12 cellular contexts compared by ENCODE assay signal in genomic region chr14:51458563-51458955, GRCh38.
DNase-seq lines count a peak whose midpoint lies in the region; ATAC-seq and TF ChIP-seq lines count a peak whose summit lies in the region.
"Had no signal": no experiment of that assay in that cellular context is flagged by ENCODE, and none has a peak within 500 bp of the region (broad histone marks: within the 10 kb centered on the region; RNA-seq: fewer than 3 reads in every experiment).

No MANE protein-coding gene starts in this region.

- ATAC-seq in HG02981 (IDR thresholded peaks at IDR 0.05; ENCODE audit: unreplicated experiment) = no peak

- H3K27me3 ChIP-seq in ACC112 (ENCODE audit: insufficient read depth, low read length) = no peaks in the 10 kb centered on the region

- DNase-seq in HS-5 (ENCODE audit: low read depth) (peak; percentile 64), astrocyte of the spinal cord (ENCODE audit: low read depth, low spot score) (peak; percentile 91), hepatic stellate cell (ENCODE audit: low spot score) (peak; percentile 48), DMS53 treated with DMSO at 0.1 percent for 48 hours (lab: John Stamatoyannopoulos, UW; ENCODE audit: unreplicated experiment) (no peak), activated gamma-delta T cell (lab: John Stamatoyannopoulos, UW) (no peak)
- no peak for DNase-seq in activated CD8-positive, alpha-beta memory T cell treated with anti-CD3 and anti-CD28 coated beads, Interleukin-2, amount 50 U/mL, for 4 hours
- DNase-seq: activated CD8-positive, alpha-beta memory T cell treated with anti-CD3 and anti-CD28 coated beads, Interleukin-2, amount 50 U/mL, for 48 hours; NCI-H2227 treated with DMSO at 0.1 percent for 48 hours; substantia nigra; T-helper 1 cell had no signal

- peak overlapping the region; percentile 53 for H2AFZ ChIP-seq in ACC112 (ENCODE audit: low read length, unreplicated experiment)

- no peaks in the 10 kb centered on the region for H3K36me3 ChIP-seq in ACC112 (ENCODE audit: insufficient read depth, low read length)

- H3K79me2 ChIP-seq in ACC112 (ENCODE audit: control insufficient read depth, insufficient read depth, low read length, unreplicated experiment) = no peaks in the 10 kb centered on the region

- peak overlapping the region; percentile 55 for H3K4me3 ChIP-seq in ACC112 (ENCODE audit: low read depth, low read length)
- no peak overlapping the region for H3K4me3 ChIP-seq in astrocyte of the spinal cord (ENCODE audit: low read depth, low read length)

- TF ChIP-seq CTCF in astrocyte of the spinal cord (IDR thresholded peaks at IDR 0.05; ENCODE audit: low read depth, low read length) = no peak

- in situ Hi-C loops in astrocyte of the spinal cord (cut with HindIII; ENCODE audit: low sequenced_read_pairs) = no loop called here

- H3K4me1 ChIP-seq in ACC112 (ENCODE audit: control insufficient read depth, insufficient read depth, low read length, unreplicated experiment) = peaks cover 41% of the 10 kb centered on the region

- H3K27ac ChIP-seq in ACC112 (ENCODE audit: low read depth, low read length) = peak overlapping the region; percentile 74

Comparison
In these comparisons a context has a peak if more than half of its experiments do, and no peak if none do; other contexts are left out.
1. DNase-seq: peak in HS-5 (single experiment), astrocyte of the spinal cord (single experiment) and hepatic stellate cell (single experiment); none in DMS53 treated with DMSO at 0.1 percent for 48 hours (single experiment), activated gamma-delta T cell (single experiment) and activated CD8-positive, alpha-beta memory T cell treated with anti-CD3 and anti-CD28 coated beads, Interleukin-2, amount 50 U/mL, for 4 hours (single experiment).